In the genomic region with DNA sequence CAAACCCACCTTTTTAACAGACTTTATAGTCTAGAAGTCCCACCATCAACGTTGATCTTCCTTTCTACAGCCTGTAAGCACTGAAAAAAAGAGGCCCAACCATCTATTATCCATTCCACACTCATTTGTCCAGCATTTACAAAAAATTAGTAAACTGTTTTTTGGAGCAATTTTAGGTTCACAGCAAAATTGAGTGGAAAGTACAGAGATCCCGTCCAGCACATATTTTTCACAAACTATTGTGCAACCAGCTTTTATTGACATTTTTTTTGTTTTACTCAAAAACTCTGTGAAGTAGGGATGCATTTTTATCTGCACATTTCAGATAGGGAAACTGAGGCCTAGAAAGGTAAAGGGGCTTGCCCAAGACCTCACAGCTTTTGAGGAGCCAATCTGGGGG, we compare ENCODE assay signal across 18 cellular contexts.
DNase-seq lines count a peak whose midpoint lies in the region; ATAC-seq and TF ChIP-seq lines count a peak whose summit lies in the region.
"Had no signal": no experiment of that assay in that cellular context is flagged by ENCODE, and none has a peak within 500 bp of the region (broad histone marks: within the 10 kb centered on the region; RNA-seq: fewer than 3 reads in every experiment).

No MANE protein-coding gene starts in this region.

- H3K4me3 ChIP-seq in ascending aorta (no peak overlapping the region), psoas muscle (no peak overlapping the region), uterus (no peak overlapping the region)
- H3K4me3 ChIP-seq: esophagus muscularis mucosa, SJSA1 had no signal

- H3K27ac ChIP-seq in ascending aorta: peak overlapping the region; percentile 90 to 93
- peak overlapping the region; percentile 25 for H3K27ac ChIP-seq in psoas muscle
- H3K27ac ChIP-seq in uterus: peak overlapping the region; percentile 74 to 79
- H3K27ac ChIP-seq: SJSA1 had no signal

- 52 to 73% (median 61%) methylated on average over 2 of the region's 2 CpGs for WGBS in psoas muscle, 3 donors

- DNase-seq in ascending aorta (ENCODE audit: low spot score in 2 of 2) (no peak), Right ventricle myocardium superior (no peak), psoas muscle (no peak), uterus (no peak), erythroblast (lab: John Stamatoyannopoulos, UW) (no peak), ACHN (no peak)
- DNase-seq in activated effector memory CD4-positive, alpha-beta T cell treated with Interleukin-2 at 50 U/mL for 16 hours: no peak
- DNase-seq: activated CD8-positive, alpha-beta memory T cell treated with anti-CD3 and anti-CD28 coated beads for 24 hours; activated naive CD8-positive, alpha-beta T cell treated with anti-CD3 and anti-CD28 coated beads for 36 hours; BE2C; hippocampal formation; NCI-H1105; NCI-H2107; NCI-H526 treated with DMSO at 0.1 percent for 48 hours; retina had no signal

- ATAC-seq in Right ventricle myocardium superior (ENCODE audit: poor library complexity): peak; percentile 65
- peak in 1 of 4 donors; percentile 44 for ATAC-seq in psoas muscle
- ATAC-seq: activated CD4-positive, CD25-positive, alpha-beta regulatory T cell treated with anti-CD3 and anti-CD28 coated beads, Interleukin-2, amount 50 U/mL, for 24 hours had no signal

- intact Hi-C loops in ascending aorta (cut with DNase I): loop anchor here (5.0 to 10.0 kb wide), 2 partner anchors 36 to 237 kb away; no protein-coding TSS in a partner anchor
- intact Hi-C loops in Right ventricle myocardium superior (cut with DNase I): no loop called here
- intact Hi-C loops in psoas muscle (cut with DNase I): no loop called here
- intact Hi-C loops in uterus (cut with DNase I; ENCODE audit: low total_unique reads): no loop called here

- no peaks in the 10 kb centered on the region for H3K9me3 ChIP-seq in ascending aorta
- H3K9me3 ChIP-seq in psoas muscle: no peaks in the 10 kb centered on the region
- H3K9me3 ChIP-seq in uterus: no peaks in the 10 kb centered on the region
- H3K9me3 ChIP-seq: BE2C, esophagus muscularis mucosa, SJSA1 had no signal

- H3K4me1 ChIP-seq in ascending aorta: peaks cover 8 to 28% of the 10 kb centered on the region in 2 donors
- peaks cover 5% of the 10 kb centered on the region for H3K4me1 ChIP-seq in psoas muscle
- H3K4me1 ChIP-seq in uterus: peaks cover 0 to 11% of the 10 kb centered on the region in 2 donors
- H3K4me1 ChIP-seq: SJSA1 had no signal

- H3K27me3 ChIP-seq in ascending aorta (no peaks in the 10 kb centered on the region), psoas muscle (ENCODE audit: insufficient read depth in 3 of 3, low read length in 2 of 3) (no peaks in the 10 kb centered on the region), uterus (no peaks in the 10 kb centered on the region)
- H3K27me3 ChIP-seq: BE2C, esophagus muscularis mucosa, SJSA1 had no signal

- TF ChIP-seq POLR2A in uterus (IDR thresholded peaks at IDR 0.05) (no peak), erythroblast (IDR thresholded peaks at IDR 0.05; ENCODE audit: low read length) (no peak)

- H3K36me3 ChIP-seq in ascending aorta (no peaks in the 10 kb centered on the region), psoas muscle (ENCODE audit: insufficient read depth in 1 of 2, low read depth in 1 of 2) (no peaks in the 10 kb centered on the region), uterus (no peaks in the 10 kb centered on the region)
- H3K36me3 ChIP-seq: BE2C, esophagus muscularis mucosa, SJSA1 had no signal

- TF ChIP-seq CTCF in ascending aorta (IDR thresholded peaks at IDR 0.05) (no peak), psoas muscle (IDR thresholded peaks at IDR 0.05) (no peak), uterus (IDR thresholded peaks at IDR 0.05) (no peak)

- in situ Hi-C loops in ACHN (cut with HindIII; ENCODE audit: low pct_ligation_motif_present, low pct_unique_long_range_greater_than_20kb, low sequenced_read_pairs): no loop called here

Comparison
In these comparisons a context has a peak if more than half of its experiments do, and no peak if none do; other contexts are left out.
1. H3K27ac ChIP-seq: peak in every context shown above with its lines; median percentile 92 in ascending aorta; 76 in uterus; 25 in psoas muscle.